In genomic region chr7:21355406-21355874, GRCh38 we compare ENCODE assay signal across 9 cellular contexts.
DNase-seq lines count a peak whose midpoint lies in the region; ATAC-seq and TF ChIP-seq lines count a peak whose summit lies in the region.
"Had no signal": no experiment of that assay in that cellular context is flagged by ENCODE, and none has a peak within 500 bp of the region (broad histone marks: within the 10 kb centered on the region; RNA-seq: fewer than 3 reads in every experiment).

No MANE protein-coding gene starts in this region.

- no peaks in the 10 kb centered on the region for H3K79me2 ChIP-seq in hepatocyte

- no peak overlapping the region for H3K27ac ChIP-seq in hepatocyte
- H3K27ac ChIP-seq: thoracic aorta had no signal

- intact Hi-C loops in left colon (cut with DNase I, micrococcal nuclease), result no loop called here

- peak; percentile 94 for DNase-seq in SKM-1 (lab: John Stamatoyannopoulos, UW; ENCODE audit: unreplicated experiment)
- DNase-seq in left colon, result peak in 1 of 2 donors; percentile 30
- DNase-seq in hepatocyte (ENCODE audit: low spot score), result no peak
- DNase-seq in MG63, result no peak
- DNase-seq in HuH-7.5 (ENCODE audit: low spot score), result no peak
- DNase-seq in DMS79 treated with DMSO at 0.1 percent for 48 hours (lab: John Stamatoyannopoulos, UW), result no peak

- no peak overlapping the region for H3K4me2 ChIP-seq in hepatocyte

- TF ChIP-seq CTCF in hepatocyte (IDR thresholded peaks at IDR 0.05; ENCODE audit: poor library complexity), result no peak

- H3K9me3 ChIP-seq in hepatocyte (ENCODE audit: low read depth) (no peaks in the 10 kb centered on the region), MG63 (no peaks in the 10 kb centered on the region)
- H3K9me3 ChIP-seq: thoracic aorta had no signal

- peak; percentile 86 for ATAC-seq in GM19023 (IDR thresholded peaks at IDR 0.05; ENCODE audit: unreplicated experiment)
- ATAC-seq in HG02970 (IDR thresholded peaks at IDR 0.05; ENCODE audit: low FRiP score, unreplicated experiment), result peak; percentile 85
- peak; percentile 90 for ATAC-seq in left colon

- H3K27me3 ChIP-seq in hepatocyte (no peaks in the 10 kb centered on the region), MG63 (no peaks in the 10 kb centered on the region)

- WGBS in hepatocyte (ENCODE audit: low lambda C conversion rate, missing lambda C conversion rate), result 75% methylated on average over 2 of the region's 2 CpGs

- no peak overlapping the region for H2AFZ ChIP-seq in hepatocyte

- no peaks in the 10 kb centered on the region for H4K20me1 ChIP-seq in hepatocyte (ENCODE audit: insufficient read depth, poor library complexity, severe bottlenecking)

- H3K9me2 ChIP-seq in hepatocyte (replicated peaks; ENCODE audit: insufficient read depth), result no peaks in the 10 kb centered on the region

- H3K4me1 ChIP-seq in hepatocyte (ENCODE audit: insufficient read depth), result no peaks in the 10 kb centered on the region

- no peak overlapping the region for H3K4me3 ChIP-seq in hepatocyte
- no peak overlapping the region for H3K4me3 ChIP-seq in MG63
- H3K4me3 ChIP-seq: thoracic aorta had no signal

- H3K36me3 ChIP-seq in hepatocyte (replicated peaks; ENCODE audit: insufficient read depth, low read depth), result no peaks in the 10 kb centered on the region
- H3K36me3 ChIP-seq in MG63, result no peaks in the 10 kb centered on the region
- H3K36me3 ChIP-seq: thoracic aorta had no signal
